8 cellular contexts compared by ENCODE assay signal in genomic region chr5:134145779-134146581, GRCh38. TPM values are rescaled to one million over a fixed set of nuclear protein-coding genes. Genes with fewer than 3 reads are reported as not detected.
DNase-seq lines count a peak whose midpoint lies in the region; ATAC-seq and TF ChIP-seq lines count a peak whose summit lies in the region.

No MANE protein-coding gene starts in this region.

- H3K27me3 Mint-ChIP-seq in natural killer cell (ENCODE audit: low read depth in 2 of 2) = no peaks in the 10 kb centered on the region

- H3K9me3 Mint-ChIP-seq in natural killer cell = no peaks in the 10 kb centered on the region

- intact Hi-C loops in esophagus squamous epithelium (cut with DNase I) = loop anchor here (2.0 kb wide), 1 partner anchor 105 kb away; no protein-coding TSS in a partner anchor
- intact Hi-C loops in natural killer cell (cut with micrococcal nuclease) = loop anchor here (1.0 kb wide), 2 partner anchors 44 to 107 kb away; no protein-coding TSS in a partner anchor

- peaks cover 12 to 100% (median 19%) of the 10 kb centered on the region in 3 donors for H3K36me3 ChIP-seq in esophagus squamous epithelium

- peaks cover 25 to 40% of the 10 kb centered on the region in 2 donors for H3K4me1 Mint-ChIP-seq in natural killer cell

- H3K36me3 Mint-ChIP-seq in natural killer cell = no peaks in the 10 kb centered on the region

- H3K27me3 ChIP-seq in esophagus squamous epithelium = no peaks in the 10 kb centered on the region

- DNase-seq in SIG-M5 treated with dmso at 0.1 percent for 504 hours (lab: John Stamatoyannopoulos, UW; ENCODE audit: unreplicated experiment) = peak; percentile 66
- no peak for DNase-seq in SIG-M5 (lab: John Stamatoyannopoulos, UW)
- peak; percentile 19 for DNase-seq in OCI-M2 (lab: John Stamatoyannopoulos, UW; ENCODE audit: unreplicated experiment)
- DNase-seq in activated T-cell treated with anti-CD3 and anti-CD28 coated beads for 48 hours (ENCODE audit: low read depth) = peak; percentile 74
- DNase-seq in esophagus squamous epithelium (lab: John Stamatoyannopoulos, UW) = no peak
- DNase-seq in natural killer cell = peak; percentile 81
- peak; percentile 74 for DNase-seq in stimulated activated naive CD4-positive, alpha-beta T cell treated with Interleukin-2 at 50 U/mL for 16 hours (lab: John Stamatoyannopoulos, UW)

- peaks cover under 1 to 47% (median 4%) of the 10 kb centered on the region in 3 donors for H3K4me1 ChIP-seq in esophagus squamous epithelium

- H3K9me3 ChIP-seq in esophagus squamous epithelium = no peaks in the 10 kb centered on the region

- 81 to 91% methylated on average over 9 of the region's 13 CpGs for WGBS in esophagus squamous epithelium, 2 donors

- H3K4me3 Mint-ChIP-seq in natural killer cell = peak overlapping the region; percentile 4

- TF ChIP-seq CTCF in esophagus squamous epithelium (IDR thresholded peaks at IDR 0.05) (peak; percentile 80 to 99 (median 94)), natural killer cell (IDR thresholded peaks at IDR 0.05) (peak; percentile 88)

- ATAC-seq in HG03378 (IDR thresholded peaks at IDR 0.05; ENCODE audit: unreplicated experiment) (peak; percentile 51), natural killer cell (peak; percentile 76 to 88 (median 80))

- no peak overlapping the region for H3K27ac ChIP-seq in esophagus squamous epithelium

- peak overlapping the region; percentile 79 to 89 for H3K27ac Mint-ChIP-seq in natural killer cell

- no peak for TF ChIP-seq POLR2A in esophagus squamous epithelium (IDR thresholded peaks at IDR 0.05)

- H3K4me3 ChIP-seq in esophagus squamous epithelium = no peak overlapping the region

RNA-seq across cellular contexts. Expression of gene SKP1, which starts 30.8 kb away (rescaled TPM):
- total RNA-seq in esophagus squamous epithelium (100 to 1,000 TPM; 159 to 260 (median 208) TPM), natural killer cell (100 to 1,000 TPM; 301 to 338 (median 315) TPM)

RNA-seq across cellular contexts. Expression of gene TCF7, which starts 31.5 kb away (rescaled TPM):
- 1 to 10 TPM; 1.9 to 7.6 (median 2.8) TPM for total RNA-seq in esophagus squamous epithelium
- total RNA-seq in natural killer cell = 100 to 1,000 TPM in 2 of 3 donors, 10 to 100 TPM in 1; 97.7 to 203 (median 158) TPM

Comparison
In these comparisons a context has a peak if more than half of its experiments do, and no peak if none do; other contexts are left out.
1. DNase-seq: peak in SIG-M5 treated with dmso at 0.1 percent for 504 hours (single experiment), OCI-M2 (single experiment), activated T-cell treated with anti-CD3 and anti-CD28 coated beads for 48 hours (single experiment), natural killer cell (single experiment) and stimulated activated naive CD4-positive, alpha-beta T cell treated with Interleukin-2 at 50 U/mL for 16 hours (single experiment); none in SIG-M5 (single experiment) and esophagus squamous epithelium (single experiment).
2. RNA of gene TCF7, which starts 31.5 kb away (total RNA-seq): 97.7 to 203 TPM in natural killer cell; 1.9 to 7.6 TPM in esophagus squamous epithelium; every median in the first group is over 10 times any median in the second.